Comparison of ENCODE assay signal across 7 cellular contexts in genomic region chr13:91708558-91708957, GRCh38.
"Had no signal": no experiment of that assay in that cellular context is flagged by ENCODE, and none has a peak within 500 bp of the region (broad histone marks: within the 10 kb centered on the region; RNA-seq: fewer than 3 reads in every experiment).

No MANE protein-coding gene starts in this region.

- H2AFZ ChIP-seq: GM23338 had no signal

- FAIRE-seq: H1, H54, HTR-8/SVneo had no signal

- DNase-seq: H9, HCEC 1CT, IMR-90 had no signal

- ATAC-seq: GM23338 had no signal

- H3K4me3 ChIP-seq: GM23338 had no signal

- H3K4me2 ChIP-seq: GM23338 had no signal
